In the genomic region with DNA sequence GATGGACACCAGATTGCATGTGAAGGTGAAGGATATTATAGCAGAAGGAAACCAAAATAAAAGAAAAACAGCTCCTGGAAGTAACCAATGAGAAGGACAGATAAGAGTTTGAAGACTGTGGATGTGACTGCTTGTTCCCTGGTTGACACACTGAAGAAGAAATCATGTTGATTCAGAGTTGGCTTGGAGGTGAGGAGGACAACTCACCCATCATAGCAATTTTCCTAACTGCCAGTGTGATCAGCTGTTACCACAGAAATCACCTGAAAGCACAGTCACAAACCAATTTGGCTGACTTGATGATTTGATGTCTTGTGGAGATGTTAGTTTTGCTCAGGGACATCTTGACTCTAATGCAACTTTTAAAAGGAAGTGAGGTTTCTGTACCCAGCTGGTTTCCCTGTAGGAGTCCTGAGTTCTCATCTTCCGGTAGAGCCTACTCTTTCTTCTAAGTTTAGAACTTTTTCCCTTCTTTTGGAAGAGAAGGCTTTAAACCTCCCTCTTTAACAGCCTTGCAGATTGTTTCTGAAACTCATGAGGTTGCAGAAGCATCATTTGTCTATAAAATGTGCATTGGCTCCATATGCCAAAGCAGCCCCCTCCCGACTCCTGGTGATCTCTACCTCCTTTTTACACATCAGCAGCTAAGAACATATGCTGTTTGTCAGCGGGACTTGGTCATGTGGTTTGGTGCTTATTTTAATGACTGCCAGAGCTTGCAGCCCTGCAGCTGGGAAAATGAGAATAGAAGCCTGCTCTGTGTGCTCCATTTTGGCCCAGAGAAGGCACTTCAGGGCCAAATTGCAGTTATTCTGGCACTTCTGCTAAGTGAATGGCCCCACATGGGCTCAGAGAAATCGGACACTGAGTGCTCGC, we compare ENCODE assay signal across 11 cellular contexts. TPM values are rescaled to one million over a fixed set of nuclear protein-coding genes. Genes with fewer than 3 reads are reported as not detected.
DNase-seq lines count a peak whose midpoint lies in the region; ATAC-seq and TF ChIP-seq lines count a peak whose summit lies in the region.
"Had no signal": no experiment of that assay in that cellular context is flagged by ENCODE, and none has a peak within 500 bp of the region (broad histone marks: within the 10 kb centered on the region; RNA-seq: fewer than 3 reads in every experiment).

No MANE protein-coding gene starts in this region.

- ATAC-seq in HG02870 (IDR thresholded peaks at IDR 0.05; ENCODE audit: unreplicated experiment) (no peak), GM21786 (IDR thresholded peaks at IDR 0.05; ENCODE audit: unreplicated experiment) (no peak), HG03469 (IDR thresholded peaks at IDR 0.05; ENCODE audit: unreplicated experiment) (no peak)

- 56 to 76% (median 68%) methylated on average over 5 of the region's 5 CpGs for WGBS in stomach, 5 donors

- TF ChIP-seq EP300 in stomach (IDR thresholded peaks at IDR 0.05) = no peak

- peaks cover 10 to 52% (median 24%) of the 10 kb centered on the region in 4 donors for H3K4me1 ChIP-seq in stomach
- H3K4me1 ChIP-seq: HAP-1 had no signal

- H3K27ac ChIP-seq in stomach = peak overlapping the region in 4 of 5 donors; percentile 17 to 63 (median 54)
- H3K27ac ChIP-seq: SJSA1 had no signal

- TF ChIP-seq POLR2A in stomach (IDR thresholded peaks at IDR 0.05) = no peak

- peaks cover 4 to 54% (median 39%) of the 10 kb centered on the region in 4 donors for H3K36me3 ChIP-seq in stomach
- H3K36me3 ChIP-seq: HAP-1 had no signal

- intact Hi-C loops in stomach (cut with DNase I; ENCODE audit: low total_unique reads) = no loop called here

- peaks cover 0 to 5% (median 0%) of the 10 kb centered on the region in 4 donors for H3K9me3 ChIP-seq in stomach
- H3K9me3 ChIP-seq: HAP-1, SJSA1 had no signal

- H3K27me3 ChIP-seq in stomach = no peaks in the 10 kb centered on the region
- H3K27me3 ChIP-seq: SJSA1 had no signal

- peak; percentile 79 for DNase-seq in NCI-H1694 treated with DMSO at 0.1 percent for 48 hours (lab: John Stamatoyannopoulos, UW)
- peak; percentile 56 for DNase-seq in brain pericyte (ENCODE audit: low read depth, low spot score)
- peak; percentile 50 for DNase-seq in left kidney (ENCODE audit: low read depth, low spot score)
- no peak for DNase-seq in stomach
- no peak for DNase-seq in activated CD4-positive, alpha-beta T cell treated with anti-CD3 and anti-CD28 coated beads, Interleukin-2, amount 50 U/mL, for 4 hours
- DNase-seq: activated naive CD4-positive, alpha-beta T cell treated with anti-CD3 and anti-CD28 coated beads, Interleukin-2, amount 10 ng/mL, durations not matched to agents 7 days and 5 days had no signal

- no peak for TF ChIP-seq CTCF in stomach (IDR thresholded peaks at IDR 0.05)

- no peak overlapping the region for H3K4me3 ChIP-seq in stomach
- H3K4me3 ChIP-seq: HAP-1, SJSA1 had no signal

RNA-seq across cellular contexts. Expression of gene ATG7, which starts 10.3 kb away (rescaled TPM):
- total RNA-seq in stomach = 100 to 1,000 TPM in 1 of 5 donors, 10 to 100 TPM in 4; 14.5 to 167 (median 68.8) TPM
- polyA plus RNA-seq in stomach = 10 to 100 TPM in 2 of 3 donors, 1 to 10 TPM in 1; 6.8 to 12.9 (median 12.5) TPM

Comparison
In these comparisons a context has a peak if more than half of its experiments do, and no peak if none do; other contexts are left out.
1. DNase-seq: peak in NCI-H1694 treated with DMSO at 0.1 percent for 48 hours (single experiment), brain pericyte (single experiment) and left kidney (single experiment); none in stomach (single experiment) and activated CD4-positive, alpha-beta T cell treated with anti-CD3 and anti-CD28 coated beads, Interleukin-2, amount 50 U/mL, for 4 hours (0 of 2).